In the genomic region with DNA sequence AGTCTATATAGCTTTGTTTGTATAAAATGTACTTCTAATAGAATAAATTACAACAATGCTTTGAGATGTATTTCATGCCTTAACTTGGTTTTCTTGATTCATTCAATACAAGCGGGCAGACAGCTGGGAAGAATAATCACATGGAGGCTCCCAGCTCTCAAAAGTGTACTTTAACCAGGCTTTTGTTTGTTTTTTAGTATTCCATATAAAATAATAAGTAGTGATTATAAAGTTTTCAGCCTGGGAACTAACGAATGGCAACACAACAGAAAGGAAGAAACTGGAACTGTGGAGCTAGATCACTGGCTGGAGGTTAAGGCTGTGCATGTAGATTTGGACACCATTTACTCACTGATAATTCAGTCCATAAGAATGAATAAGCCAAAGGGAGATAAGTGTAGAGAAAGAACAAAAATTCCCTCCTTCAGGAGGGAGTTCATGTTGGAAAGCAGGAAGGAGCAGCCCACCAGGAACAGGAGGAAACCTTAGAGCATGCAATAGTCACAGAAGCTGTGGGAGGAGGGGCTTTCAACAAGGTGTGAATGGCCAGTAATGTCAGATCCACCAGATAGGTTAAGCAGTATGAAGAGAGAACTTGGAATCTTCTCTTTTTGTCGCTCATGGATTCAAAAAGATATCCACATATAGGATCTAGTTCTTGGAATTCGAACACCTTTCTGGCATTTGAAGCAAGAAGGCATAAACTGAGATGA, we compare ENCODE assay signal across 1 cellular context.
TF ChIP-seq lines count a peak whose summit lies in the region.

No MANE protein-coding gene starts in this region.

TF ChIP-seq in GM23338, 12 proteins besides CTCF, POLR2A, EP300 and RAD21 (continued from another document):
- TF ChIP-seq, protein P1, sequence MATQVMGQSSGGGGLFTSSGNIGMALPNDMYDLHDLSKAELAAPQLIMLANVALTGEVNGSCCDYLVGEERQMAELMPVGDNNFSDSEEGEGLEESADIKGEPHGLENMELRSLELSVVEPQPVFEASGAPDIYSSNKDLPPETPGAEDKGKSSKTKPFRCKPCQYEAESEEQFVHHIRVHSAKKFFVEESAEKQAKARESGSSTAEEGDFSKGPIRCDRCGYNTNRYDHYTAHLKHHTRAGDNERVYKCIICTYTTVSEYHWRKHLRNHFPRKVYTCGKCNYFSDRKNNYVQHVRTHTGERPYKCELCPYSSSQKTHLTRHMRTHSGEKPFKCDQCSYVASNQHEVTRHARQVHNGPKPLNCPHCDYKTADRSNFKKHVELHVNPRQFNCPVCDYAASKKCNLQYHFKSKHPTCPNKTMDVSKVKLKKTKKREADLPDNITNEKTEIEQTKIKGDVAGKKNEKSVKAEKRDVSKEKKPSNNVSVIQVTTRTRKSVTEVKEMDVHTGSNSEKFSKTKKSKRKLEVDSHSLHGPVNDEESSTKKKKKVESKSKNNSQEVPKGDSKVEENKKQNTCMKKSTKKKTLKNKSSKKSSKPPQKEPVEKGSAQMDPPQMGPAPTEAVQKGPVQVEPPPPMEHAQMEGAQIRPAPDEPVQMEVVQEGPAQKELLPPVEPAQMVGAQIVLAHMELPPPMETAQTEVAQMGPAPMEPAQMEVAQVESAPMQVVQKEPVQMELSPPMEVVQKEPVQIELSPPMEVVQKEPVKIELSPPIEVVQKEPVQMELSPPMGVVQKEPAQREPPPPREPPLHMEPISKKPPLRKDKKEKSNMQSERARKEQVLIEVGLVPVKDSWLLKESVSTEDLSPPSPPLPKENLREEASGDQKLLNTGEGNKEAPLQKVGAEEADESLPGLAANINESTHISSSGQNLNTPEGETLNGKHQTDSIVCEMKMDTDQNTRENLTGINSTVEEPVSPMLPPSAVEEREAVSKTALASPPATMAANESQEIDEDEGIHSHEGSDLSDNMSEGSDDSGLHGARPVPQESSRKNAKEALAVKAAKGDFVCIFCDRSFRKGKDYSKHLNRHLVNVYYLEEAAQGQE (IDR thresholded peaks at IDR 0.05; ENCODE audit: unreplicated experiment) = no peak
- TF ChIP-seq, protein P2, sequence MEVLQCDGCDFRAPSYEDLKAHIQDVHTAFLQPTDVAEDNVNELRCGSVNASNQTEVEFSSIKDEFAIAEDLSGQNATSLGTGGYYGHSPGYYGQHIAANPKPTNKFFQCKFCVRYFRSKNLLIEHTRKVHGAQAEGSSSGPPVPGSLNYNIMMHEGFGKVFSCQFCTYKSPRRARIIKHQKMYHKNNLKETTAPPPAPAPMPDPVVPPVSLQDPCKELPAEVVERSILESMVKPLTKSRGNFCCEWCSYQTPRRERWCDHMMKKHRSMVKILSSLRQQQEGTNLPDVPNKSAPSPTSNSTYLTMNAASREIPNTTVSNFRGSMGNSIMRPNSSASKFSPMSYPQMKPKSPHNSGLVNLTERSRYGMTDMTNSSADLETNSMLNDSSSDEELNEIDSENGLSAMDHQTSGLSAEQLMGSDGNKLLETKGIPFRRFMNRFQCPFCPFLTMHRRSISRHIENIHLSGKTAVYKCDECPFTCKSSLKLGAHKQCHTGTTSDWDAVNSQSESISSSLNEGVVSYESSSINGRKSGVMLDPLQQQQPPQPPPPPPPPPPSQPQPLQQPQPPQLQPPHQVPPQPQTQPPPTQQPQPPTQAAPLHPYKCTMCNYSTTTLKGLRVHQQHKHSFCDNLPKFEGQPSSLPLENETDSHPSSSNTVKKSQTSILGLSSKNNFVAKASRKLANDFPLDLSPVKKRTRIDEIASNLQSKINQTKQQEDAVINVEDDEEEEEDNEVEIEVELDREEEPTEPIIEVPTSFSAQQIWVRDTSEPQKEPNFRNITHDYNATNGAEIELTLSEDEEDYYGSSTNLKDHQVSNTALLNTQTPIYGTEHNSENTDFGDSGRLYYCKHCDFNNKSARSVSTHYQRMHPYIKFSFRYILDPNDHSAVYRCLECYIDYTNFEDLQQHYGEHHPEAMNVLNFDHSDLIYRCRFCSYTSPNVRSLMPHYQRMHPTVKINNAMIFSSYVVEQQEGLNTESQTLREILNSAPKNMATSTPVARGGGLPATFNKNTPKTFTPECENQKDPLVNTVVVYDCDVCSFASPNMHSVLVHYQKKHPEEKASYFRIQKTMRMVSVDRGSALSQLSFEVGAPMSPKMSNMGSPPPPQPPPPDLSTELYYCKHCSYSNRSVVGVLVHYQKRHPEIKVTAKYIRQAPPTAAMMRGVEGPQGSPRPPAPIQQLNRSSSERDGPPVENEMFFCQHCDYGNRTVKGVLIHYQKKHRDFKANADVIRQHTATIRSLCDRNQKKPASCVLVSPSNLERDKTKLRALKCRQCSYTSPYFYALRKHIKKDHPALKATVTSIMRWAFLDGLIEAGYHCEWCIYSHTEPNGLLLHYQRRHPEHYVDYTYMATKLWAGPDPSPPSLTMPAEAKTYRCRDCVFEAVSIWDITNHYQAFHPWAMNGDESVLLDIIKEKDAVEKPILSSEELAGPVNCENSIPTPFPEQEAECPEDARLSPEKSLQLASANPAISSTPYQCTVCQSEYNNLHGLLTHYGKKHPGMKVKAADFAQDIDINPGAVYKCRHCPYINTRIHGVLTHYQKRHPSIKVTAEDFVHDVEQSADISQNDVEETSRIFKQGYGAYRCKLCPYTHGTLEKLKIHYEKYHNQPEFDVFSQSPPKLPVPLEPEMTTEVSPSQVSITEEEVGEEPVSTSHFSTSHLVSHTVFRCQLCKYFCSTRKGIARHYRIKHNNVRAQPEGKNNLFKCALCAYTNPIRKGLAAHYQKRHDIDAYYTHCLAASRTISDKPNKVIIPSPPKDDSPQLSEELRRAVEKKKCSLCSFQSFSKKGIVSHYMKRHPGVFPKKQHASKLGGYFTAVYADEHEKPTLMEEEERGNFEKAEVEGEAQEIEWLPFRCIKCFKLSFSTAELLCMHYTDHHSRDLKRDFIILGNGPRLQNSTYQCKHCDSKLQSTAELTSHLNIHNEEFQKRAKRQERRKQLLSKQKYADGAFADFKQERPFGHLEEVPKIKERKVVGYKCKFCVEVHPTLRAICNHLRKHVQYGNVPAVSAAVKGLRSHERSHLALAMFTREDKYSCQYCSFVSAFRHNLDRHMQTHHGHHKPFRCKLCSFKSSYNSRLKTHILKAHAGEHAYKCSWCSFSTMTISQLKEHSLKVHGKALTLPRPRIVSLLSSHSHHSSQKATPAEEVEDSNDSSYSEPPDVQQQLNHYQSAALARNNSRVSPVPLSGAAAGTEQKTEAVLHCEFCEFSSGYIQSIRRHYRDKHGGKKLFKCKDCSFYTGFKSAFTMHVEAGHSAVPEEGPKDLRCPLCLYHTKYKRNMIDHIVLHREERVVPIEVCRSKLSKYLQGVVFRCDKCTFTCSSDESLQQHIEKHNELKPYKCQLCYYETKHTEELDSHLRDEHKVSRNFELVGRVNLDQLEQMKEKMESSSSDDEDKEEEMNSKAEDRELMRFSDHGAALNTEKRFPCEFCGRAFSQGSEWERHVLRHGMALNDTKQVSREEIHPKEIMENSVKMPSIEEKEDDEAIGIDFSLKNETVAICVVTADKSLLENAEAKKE (CRISPR knock-in tag; IDR thresholded peaks at IDR 0.05) = no peak
- no peak for TF ChIP-seq NANOG (IDR thresholded peaks at IDR 0.05; ENCODE audit: borderline replicate concordance)
- TF ChIP-seq ZNF331 (CRISPR knock-in tag; IDR thresholded peaks at IDR 0.05; ENCODE audit: low read depth) = no peak
- TF ChIP-seq EZH2phosphoT487 (IDR thresholded peaks at IDR 0.05; ENCODE audit: unreplicated experiment) = no peak
- TF ChIP-seq STAT1 (IDR thresholded peaks at IDR 0.05; ENCODE audit: unreplicated experiment) = no peak
- TF ChIP-seq CREB1 (CRISPR knock-in tag; IDR thresholded peaks at IDR 0.05; ENCODE audit: low read depth) = no peak
- TF ChIP-seq EZH2 (IDR thresholded peaks at IDR 0.05; ENCODE audit: low read depth, unreplicated experiment) = no peak
- TF ChIP-seq ZNF114 (CRISPR knock-in tag; IDR thresholded peaks at IDR 0.05) = no peak
- TF ChIP-seq JUNB (IDR thresholded peaks at IDR 0.05; ENCODE audit: unreplicated experiment) = no peak
